Comparison of ENCODE assay signal across 21 cellular contexts in genomic region chrX:81110286-81110685, GRCh38.
DNase-seq lines count a peak whose midpoint lies in the region; ATAC-seq, FAIRE-seq and TF ChIP-seq lines count a peak whose summit lies in the region.
"Had no signal": no experiment of that assay in that cellular context is flagged by ENCODE, and none has a peak within 500 bp of the region (broad histone marks: within the 10 kb centered on the region; RNA-seq: fewer than 3 reads in every experiment).

No MANE protein-coding gene starts in this region.

- H3K18ac ChIP-seq in IMR-90 (ENCODE audit: low read depth, low read length), result no peak overlapping the region

- CTCF ChIA-PET in A549 (lab: Yijun Ruan, JAX), result no interaction called here
- CTCF ChIA-PET in IMR-90 (lab: Yijun Ruan, JAX), result no interaction called here
- CTCF ChIA-PET in K562 (lab: Yijun Ruan, JAX; ENCODE audit: low intra/inter-chr PET ratio), result no interaction called here

- H2AFZ ChIP-seq in IMR-90 (replicated peaks; ENCODE audit: low read length, poor library complexity) (no peak overlapping the region), K562 (ENCODE audit: low read depth, low read length) (no peak overlapping the region)

- H3K27me3 Mint-ChIP-seq in immature natural killer cell (ENCODE audit: low read depth in 3 of 3), result peaks cover 0 to 11% (median 2%) of the 10 kb centered on the region in 3 donors
- H3K27me3 Mint-ChIP-seq: B cell; CD4-positive, alpha-beta T cell had no signal

- H3K9me3 ChIP-seq in A549 (no peaks in the 10 kb centered on the region), IMR-90 (ENCODE audit: control insufficient read depth, insufficient read depth, low read length) (peaks cover 6% of the 10 kb centered on the region; the same call in 1 of the 2 replicates), K562 (replicated peaks; ENCODE audit: control insufficient read depth, insufficient read depth, low read depth, low read length) (no peaks in the 10 kb centered on the region)
- H3K9me3 ChIP-seq: Caco-2 had no signal

- peaks cover 0 to 3% (median 0%) of the 10 kb centered on the region in 3 donors for H3K36me3 Mint-ChIP-seq in immature natural killer cell
- H3K36me3 Mint-ChIP-seq: CD8-positive, alpha-beta T cell had no signal

- no peak overlapping the region for H3K4ac ChIP-seq in IMR-90 (ENCODE audit: low read depth, low read length)

- no peak overlapping the region for H3K27ac Mint-ChIP-seq in immature natural killer cell
- H3K27ac Mint-ChIP-seq: B cell; CD4-positive, alpha-beta T cell; CD8-positive, alpha-beta T cell had no signal

- H2BK5ac ChIP-seq in IMR-90 (ENCODE audit: low read depth, low read length, poor library complexity, severe bottlenecking), result no peak overlapping the region

- no peak overlapping the region for H3K27ac ChIP-seq in A549
- H3K27ac ChIP-seq in IMR-90 (ENCODE audit: insufficient read depth, low read length), result no peak overlapping the region
- H3K27ac ChIP-seq in K562 (ENCODE audit: extremely low read depth, low read depth, low read length), result no peak overlapping the region
- H3K27ac ChIP-seq in caudate nucleus (ENCODE audit: low read depth, low read length), result no peak overlapping the region
- H3K27ac ChIP-seq: BLaER1 treated with 17β-estradiol and CSF1 and Interleukin-3, amounts not matched to agents 10 nM and 100 nM; C4-2B had no signal

- H2BK20ac ChIP-seq in IMR-90 (ENCODE audit: low read depth, low read length), result no peak overlapping the region

- H3K79me1 ChIP-seq in IMR-90 (ENCODE audit: low read depth in 1 of 2, low read length in 2 of 2), result no peaks in the 10 kb centered on the region

- H3K4me1 Mint-ChIP-seq in immature natural killer cell, result no peaks in the 10 kb centered on the region
- H3K4me1 Mint-ChIP-seq: B cell had no signal

- H3K4me2 ChIP-seq in A549 (no peak overlapping the region), IMR-90 (ENCODE audit: low read depth, low read length) (no peak overlapping the region), K562 (ENCODE audit: insufficient read depth, low read length) (no peak overlapping the region)
- H3K4me2 ChIP-seq: BLaER1 treated with 17β-estradiol and CSF1 and Interleukin-3, amounts not matched to agents 10 nM and 100 nM had no signal

- H2BK120ac ChIP-seq in IMR-90 (ENCODE audit: low read depth, low read length), result no peak overlapping the region

- no peak overlapping the region for H4K5ac ChIP-seq in IMR-90 (ENCODE audit: low read depth, low read length)

- H4K8ac ChIP-seq in IMR-90 (ENCODE audit: low read depth in 2 of 2, low read length in 2 of 2), result no peak overlapping the region

- H3K56ac ChIP-seq in IMR-90 (ENCODE audit: extremely low read depth, insufficient read depth, low read length), result no peak overlapping the region

- TF ChIP-seq CTCF in A549 (IDR thresholded peaks at IDR 0.05), result no peak
- no peak for TF ChIP-seq CTCF in IMR-90 (conservative IDR thresholded peaks at IDR 0.05; ENCODE audit: low read depth, low read length)
- TF ChIP-seq CTCF in K562 (IDR thresholded peaks at IDR 0.05 in 2 of 3, conservative IDR thresholded peaks at IDR 0.05 in 1 of 3; ENCODE audit: insufficient read depth in 2 of 3, low read depth in 1 of 3, low read length in 3 of 3), result no peak

- H3K27me3 ChIP-seq in IMR-90 (ENCODE audit: control insufficient read depth, insufficient read depth, low read length) (no peaks in the 10 kb centered on the region), K562 (ENCODE audit: control insufficient read depth in 2 of 2, insufficient read depth in 2 of 2, low read length in 2 of 2) (no peaks in the 10 kb centered on the region)

- no peak for ATAC-seq in A549
- no peak for ATAC-seq in IMR-90 (ENCODE audit: low read depth)
- ATAC-seq in K562, result no peak
- ATAC-seq: CD8-positive, alpha-beta T cell had no signal

- peaks cover 0 to 6% (median 3%) of the 10 kb centered on the region in 6 donors for H3K9me3 Mint-ChIP-seq in immature natural killer cell
- H3K9me3 Mint-ChIP-seq: CD4-positive, alpha-beta T cell; CD8-positive, alpha-beta T cell had no signal

- no peaks in the 10 kb centered on the region for H3K36me3 ChIP-seq in IMR-90 (ENCODE audit: control insufficient read depth, insufficient read depth, low read length)
- H3K36me3 ChIP-seq in K562 (ENCODE audit: control insufficient read depth, insufficient read depth, low read length), result no peaks in the 10 kb centered on the region
- H3K36me3 ChIP-seq: BLaER1 treated with 17β-estradiol and CSF1 and Interleukin-3, amounts not matched to agents 10 nM and 100 nM had no signal

- no peak overlapping the region for H3K9ac ChIP-seq in IMR-90 (ENCODE audit: low read depth, low read length)
- H3K9ac ChIP-seq in K562 (ENCODE audit: insufficient read depth in 1 of 2, low read depth in 2 of 2, low read length in 2 of 2), result no peak overlapping the region
- H3K9ac ChIP-seq: BLaER1 treated with 17β-estradiol and CSF1 and Interleukin-3, amounts not matched to agents 10 nM and 100 nM had no signal

- H4K91ac ChIP-seq in IMR-90 (ENCODE audit: insufficient read depth, low read depth, low read length), result no peak overlapping the region

- WGBS in A549 (ENCODE audit: missing lambda C conversion rate), result 16% methylated on average over 3 of the region's 3 CpGs
- no CpG with 5 or more reads among the region's 3 CpGs for WGBS in IMR-90 (ENCODE audit: extremely low coverage in 2 of 2, insufficient read length in 1 of 2), 2 experiments
- 0% methylated on average over 3 of the region's 3 CpGs for WGBS in K562 (ENCODE audit: insufficient coverage, low coverage, missing lambda C conversion rate)

- DNase-seq in A549 (ENCODE audit: low read depth in 1 of 2, low spot score in 1 of 2) (no peak), IMR-90 (no peak), K562 (ENCODE audit: extremely low read depth in 1 of 4, low spot score in 3 of 4) (no peak), caudate nucleus (lab: John Stamatoyannopoulos, UW) (no peak), immature natural killer cell (no peak), NCI-H510A treated with DMSO at 0.1 percent for 48 hours (lab: John Stamatoyannopoulos, UW) (no peak)
- DNase-seq: 8988T; AML-193; Caco-2; Calu3; CD4-positive, alpha-beta T cell; CD8-positive, alpha-beta T cell; DMS79 treated with DMSO at 0.1 percent for 48 hours; GF-D8 had no signal

- no peak overlapping the region for H2AK9ac ChIP-seq in IMR-90 (replicated peaks; ENCODE audit: low read depth, low read length, poor library complexity)

- BruUV-seq in IMR-90 (replicated peaks; lab: Mats Ljungman, UMichigan) (no TSS peak), K562 (replicated peaks; lab: Mats Ljungman, UMichigan) (no TSS peak)

- dilution Hi-C loops in IMR-90 (cut with HindIII; ENCODE audit: low sequenced_read_pairs, unreplicated experiment), result no loop called here

- H2BK15ac ChIP-seq in IMR-90 (ENCODE audit: low read depth, low read length), result no peak overlapping the region

- no peak overlapping the region for H3K4me3 ChIP-seq in A549
- H3K4me3 ChIP-seq in IMR-90 (ENCODE audit: insufficient read depth, low read depth, low read length), result no peak overlapping the region
- no peak overlapping the region for H3K4me3 ChIP-seq in K562
- H3K4me3 ChIP-seq: BLaER1 treated with 17β-estradiol and CSF1 and Interleukin-3, amounts not matched to agents 10 nM and 100 nM had no signal

- no peak for TF ChIP-seq RAD21 in A549 (conservative IDR thresholded peaks at IDR 0.05 in 1 of 2, IDR thresholded peaks at IDR 0.05 in 1 of 2)
- TF ChIP-seq RAD21 in IMR-90 (IDR thresholded peaks at IDR 0.05; ENCODE audit: low read length), result no peak
- TF ChIP-seq RAD21 in K562 (CRISPR knock-in tag; conservative IDR thresholded peaks at IDR 0.05 in 1 of 2, IDR thresholded peaks at IDR 0.05 in 1 of 2), result no peak

- in situ Hi-C loops in IMR-90 (cut with MboI; ENCODE audit: low sequenced_read_pairs), result no loop called here
- in situ Hi-C loops in K562 (cut with MboI), result no loop called here

- H3K79me2 ChIP-seq in K562 (ENCODE audit: control insufficient read depth, insufficient read depth, low read length), result no peaks in the 10 kb centered on the region

- POLR2A ChIA-PET in A549 (lab: Yijun Ruan, JAX), result no interaction called here
- POLR2A ChIA-PET in IMR-90 (lab: Charles Lee; ENCODE audit: unreplicated experiment), result no interaction called here
- POLR2A ChIA-PET in K562 (lab: Yijun Ruan, JAX), result no interaction called here

- TF ChIP-seq POLR2A in A549 (IDR thresholded peaks at IDR 0.05; ENCODE audit: low read length) (no peak), IMR-90 (IDR thresholded peaks at IDR 0.05; ENCODE audit: low read depth, low read length) (no peak), K562 (conservative IDR thresholded peaks at IDR 0.05) (no peak)

- no peak overlapping the region for H2AK5ac ChIP-seq in IMR-90 (ENCODE audit: low read depth, low read length)

- H3K9me1 ChIP-seq in IMR-90 (ENCODE audit: insufficient read depth, low read length), result no peaks in the 10 kb centered on the region
- H3K9me1 ChIP-seq in K562 (ENCODE audit: control insufficient read depth, insufficient read depth, low read length), result no peaks in the 10 kb centered on the region

- TF ChIP-seq EP300 in A549 (IDR thresholded peaks at IDR 0.05), result no peak
- no peak for TF ChIP-seq EP300 in K562 (IDR thresholded peaks at IDR 0.05; ENCODE audit: low read length)

- no peak overlapping the region for H3K23ac ChIP-seq in IMR-90 (ENCODE audit: low read depth, low read length)

- intact Hi-C loops in IMR-90 (cut with micrococcal nuclease), result no loop called here
- intact Hi-C loops in K562 (cut with micrococcal nuclease), result no loop called here

- FAIRE-seq in A549 (lab: Jason Lieb, UNC) (no peak), K562 (lab: Jason Lieb, UNC) (no peak)
- FAIRE-seq: D721Med, G401.6, GM12891, GM19239 had no signal

- H4K20me1 ChIP-seq in IMR-90 (ENCODE audit: insufficient read depth, low read length) (no peaks in the 10 kb centered on the region), K562 (replicated peaks; ENCODE audit: control insufficient read depth, insufficient read depth, low read length) (no peaks in the 10 kb centered on the region)
- H4K20me1 ChIP-seq: BLaER1 treated with 17β-estradiol and CSF1 and Interleukin-3, amounts not matched to agents 10 nM and 100 nM had no signal

- no peak overlapping the region for H3K4me3 Mint-ChIP-seq in immature natural killer cell
- H3K4me3 Mint-ChIP-seq: B cell; CD4-positive, alpha-beta T cell; CD8-positive, alpha-beta T cell had no signal

- no peak overlapping the region for H3K14ac ChIP-seq in IMR-90 (replicated peaks; ENCODE audit: low read depth, low read length)

- no peaks in the 10 kb centered on the region for H3K4me1 ChIP-seq in A549
- H3K4me1 ChIP-seq in IMR-90 (ENCODE audit: control insufficient read depth, insufficient read depth, low read length), result no peaks in the 10 kb centered on the region
- H3K4me1 ChIP-seq in K562 (replicated peaks in 1 of 2; ENCODE audit: control insufficient read depth in 2 of 2, insufficient read depth in 2 of 2, low read length in 2 of 2), result no peaks in the 10 kb centered on the region
- H3K4me1 ChIP-seq: Caco-2 had no signal

TF ChIP-seq in A549, 52 proteins besides CTCF, POLR2A, EP300 and RAD21 (continues in another document):
- no peak for TF ChIP-seq FOSB (CRISPR knock-in tag; IDR thresholded peaks at IDR 0.05)
- TF ChIP-seq MAFK (IDR thresholded peaks at IDR 0.05; ENCODE audit: partially characterized antibody), result peak; percentile 59

TF ChIP-seq in IMR-90, 13 proteins besides CTCF, POLR2A, EP300 and RAD21 (continues in another document):
- no peak for TF ChIP-seq MAZ (IDR thresholded peaks at IDR 0.05; ENCODE audit: borderline replicate concordance, low read depth, low read length)

TF ChIP-seq in K562, 482 proteins besides CTCF, POLR2A, EP300 and RAD21 (continues in another document):
- peak; percentile 25; the same call in 1 of the 2 replicates for TF ChIP-seq ZNF316 (IDR thresholded peaks at IDR 0.05)
- TF ChIP-seq ZNF586 (CRISPR knock-in tag; conservative IDR thresholded peaks at IDR 0.05), result no peak

Comparison
In these comparisons a context has a peak if more than half of its experiments do, and no peak if none do; other contexts are left out.
1. Of the 35 proteins assayed by ChIP-seq in both K562 and A549: peak only in K562: none; only in A549: MAFK; in both: none; in neither: 34.